In genomic region chr15:75801859-75802593, GRCh38 we compare ENCODE assay signal across 8 cellular contexts. TPM values are rescaled to one million over a fixed set of nuclear protein-coding genes. Genes with fewer than 3 reads are reported as not detected.
DNase-seq lines count a peak whose midpoint lies in the region; ATAC-seq and TF ChIP-seq lines count a peak whose summit lies in the region.

No MANE protein-coding gene starts in this region.

- no peaks in the 10 kb centered on the region for H3K9me3 Mint-ChIP-seq in activated T-helper 1 cell treated with anti-CD3 and anti-CD28 coated beads, Interleukin-12 subunit alpha, Interleukin-12 subunit beta, Interleukin-2, Interleukin-4 antibody, amounts not matched to agents 30 ng/mL and 10 ng/mL and 1 ng/mL, durations not matched to agents 14 hours and 24 hours and 36 hours
- H3K9me3 Mint-ChIP-seq in neural crest cell, result no peaks in the 10 kb centered on the region

- no peak overlapping the region for H3K27ac Mint-ChIP-seq in activated T-helper 1 cell treated with anti-CD3 and anti-CD28 coated beads, Interleukin-12 subunit alpha, Interleukin-12 subunit beta, Interleukin-2, Interleukin-4 antibody, amounts not matched to agents 30 ng/mL and 10 ng/mL and 1 ng/mL, durations not matched to agents 14 hours and 24 hours and 36 hours
- H3K27ac Mint-ChIP-seq in neural crest cell (ENCODE audit: unreplicated experiment), result no peak overlapping the region

- peaks cover 17% of the 10 kb centered on the region for H3K4me1 ChIP-seq in KMS-11 (ENCODE audit: low read depth, poor library complexity, severe bottlenecking)

- H3K36me3 Mint-ChIP-seq in activated T-helper 1 cell treated with anti-CD3 and anti-CD28 coated beads, Interleukin-12 subunit alpha, Interleukin-12 subunit beta, Interleukin-2, Interleukin-4 antibody, amounts not matched to agents 30 ng/mL and 10 ng/mL and 1 ng/mL, durations not matched to agents 14 hours and 24 hours and 36 hours (ENCODE audit: low read depth), result no peaks in the 10 kb centered on the region
- no peaks in the 10 kb centered on the region for H3K36me3 Mint-ChIP-seq in neural crest cell (ENCODE audit: low read depth)

- peaks cover 15% of the 10 kb centered on the region for H3K27me3 ChIP-seq in BJ (ENCODE audit: control insufficient read depth, insufficient read depth, low read length)
- no peaks in the 10 kb centered on the region for H3K27me3 ChIP-seq in KMS-11 (ENCODE audit: insufficient read depth, low read depth)

- intact Hi-C loops in activated T-helper 1 cell treated with anti-CD3 and anti-CD28 coated beads, Interleukin-12 subunit alpha, Interleukin-12 subunit beta, Interleukin-2, Interleukin-4 antibody, amounts not matched to agents 30 ng/mL and 10 ng/mL and 1 ng/mL, durations not matched to agents 14 hours and 24 hours and 36 hours (cut with micrococcal nuclease), result loop anchor here (1.0 to 5.0 kb wide), 7 partner anchors 41 to 435 kb away; partner anchors contain the start of genes MAN2C1 and UBE2Q2

- H3K4me3 ChIP-seq in BJ (ENCODE audit: low read depth, low read length) (peak overlapping the region; percentile 32), KMS-11 (IDR thresholded peaks at IDR 0.05; ENCODE audit: insufficient read depth, low read depth, low read length) (no peak overlapping the region)

- peak overlapping the region; percentile 31; the same call in 1 of the 2 replicates for H3K4me2 ChIP-seq in KMS-11

- H3K27me3 Mint-ChIP-seq in activated T-helper 1 cell treated with anti-CD3 and anti-CD28 coated beads, Interleukin-12 subunit alpha, Interleukin-12 subunit beta, Interleukin-2, Interleukin-4 antibody, amounts not matched to agents 30 ng/mL and 10 ng/mL and 1 ng/mL, durations not matched to agents 14 hours and 24 hours and 36 hours (ENCODE audit: insufficient read depth), result peaks cover 59% of the 10 kb centered on the region
- peaks cover 59% of the 10 kb centered on the region for H3K27me3 Mint-ChIP-seq in neural crest cell (ENCODE audit: low read depth)

- DNase-seq in BJ (ENCODE audit: low read depth), result no peak
- peak; percentile 72 for DNase-seq in RKO (ENCODE audit: low spot score)
- peak; percentile 74 for DNase-seq in activated T-helper 1 cell treated with anti-CD3 and anti-CD28 coated beads, Interleukin-12 subunit alpha, Interleukin-12 subunit beta, Interleukin-2, Interleukin-4 antibody, amounts not matched to agents 30 ng/mL and 10 ng/mL and 1 ng/mL, durations not matched to agents 14 hours and 24 hours and 36 hours (ENCODE audit: low spot score)
- peak; percentile 30 for DNase-seq in fibroblast of the conjunctiva (ENCODE audit: low read depth)
- peak; percentile 87 for DNase-seq in neural crest cell (ENCODE audit: low read depth, low spot score)
- DNase-seq in stimulated activated naive CD8-positive, alpha-beta T cell treated with anti-CD3 and anti-CD28 coated beads, Interleukin-15, Interleukin-2, amounts not matched to agents 100 U/mL and 50 U/mL, for 24 hours, result peak; percentile 83

- H3K36me3 ChIP-seq in BJ (ENCODE audit: control insufficient read depth, insufficient read depth, low read length) (no peaks in the 10 kb centered on the region), KMS-11 (ENCODE audit: insufficient read depth) (no peaks in the 10 kb centered on the region)

- H3K9ac ChIP-seq in KMS-11, result no peak overlapping the region; the same call in 1 of the 2 replicates

- no peak overlapping the region for H3K27ac ChIP-seq in KMS-11

- H2AFZ ChIP-seq in KMS-11 (ENCODE audit: low read depth), result peak overlapping the region; percentile 86

- H3K4me3 Mint-ChIP-seq in activated T-helper 1 cell treated with anti-CD3 and anti-CD28 coated beads, Interleukin-12 subunit alpha, Interleukin-12 subunit beta, Interleukin-2, Interleukin-4 antibody, amounts not matched to agents 30 ng/mL and 10 ng/mL and 1 ng/mL, durations not matched to agents 14 hours and 24 hours and 36 hours, result peak overlapping the region; percentile 48
- peak overlapping the region; percentile 83 for H3K4me3 Mint-ChIP-seq in neural crest cell

- peak; percentile 60 for ATAC-seq in GM19463 (IDR thresholded peaks at IDR 0.05; ENCODE audit: unreplicated experiment)
- peak; percentile 100 for ATAC-seq in stimulated activated naive CD8-positive, alpha-beta T cell treated with anti-CD3 and anti-CD28 coated beads, Interleukin-15, Interleukin-2, amounts not matched to agents 100 U/mL and 50 U/mL, for 24 hours

- peaks cover 9% of the 10 kb centered on the region for H3K4me1 Mint-ChIP-seq in activated T-helper 1 cell treated with anti-CD3 and anti-CD28 coated beads, Interleukin-12 subunit alpha, Interleukin-12 subunit beta, Interleukin-2, Interleukin-4 antibody, amounts not matched to agents 30 ng/mL and 10 ng/mL and 1 ng/mL, durations not matched to agents 14 hours and 24 hours and 36 hours (ENCODE audit: low read depth)
- H3K4me1 Mint-ChIP-seq in neural crest cell, result peaks cover 16% of the 10 kb centered on the region

- POLR2A ChIA-PET in BJ (lab: Charles Lee), result no interaction called here

- TF ChIP-seq CTCF in BJ (IDR thresholded peaks at IDR 0.05; ENCODE audit: insufficient read depth, low read depth, low read length) (peak; percentile 90), KMS-11 (conservative IDR thresholded peaks at IDR 0.05; ENCODE audit: low read depth, low read length) (peak; percentile 79), neural crest cell (conservative IDR thresholded peaks at IDR 0.05) (peak; percentile 91)

- no peaks in the 10 kb centered on the region for H4K20me1 ChIP-seq in KMS-11 (ENCODE audit: insufficient read depth)

- CTCF ChIA-PET in BJ (lab: Yijun Ruan, JAX), result interaction anchor here (0.6 to 5.4 kb wide), 51 partner anchors 9 to 435 kb away, joined by 3 to 48 read pairs (median 5); partner anchors contain the start of genes IMP3, SNUPN and SNX33

- H3K79me2 ChIP-seq in KMS-11 (ENCODE audit: insufficient read depth, low read depth), result no peaks in the 10 kb centered on the region

RNA-seq across cellular contexts. Expression of gene UBE2Q2, which starts 41.2 kb away (rescaled TPM):
- 22.6 and 33.9 TPM in 2 replicates for polyA plus RNA-seq in BJ (2011; rRNA removed)
- 11.1 and 15.5 TPM in 2 replicates for polyA minus RNA-seq in BJ (2011; rRNA and poly(A)+ RNA removed)
- total RNA-seq in activated T-helper 1 cell treated with anti-CD3 and anti-CD28 coated beads, Interleukin-12 subunit alpha, Interleukin-12 subunit beta, Interleukin-2, Interleukin-4 antibody, amounts not matched to agents 30 ng/mL and 10 ng/mL and 1 ng/mL, durations not matched to agents 14 hours and 24 hours and 36 hours, result 20.5 and 20.9 TPM in 2 replicates
- total RNA-seq in neural crest cell, result 28.7 and 30.0 TPM in 2 replicates
